8 cellular contexts compared by ENCODE assay signal in the genomic region with DNA sequence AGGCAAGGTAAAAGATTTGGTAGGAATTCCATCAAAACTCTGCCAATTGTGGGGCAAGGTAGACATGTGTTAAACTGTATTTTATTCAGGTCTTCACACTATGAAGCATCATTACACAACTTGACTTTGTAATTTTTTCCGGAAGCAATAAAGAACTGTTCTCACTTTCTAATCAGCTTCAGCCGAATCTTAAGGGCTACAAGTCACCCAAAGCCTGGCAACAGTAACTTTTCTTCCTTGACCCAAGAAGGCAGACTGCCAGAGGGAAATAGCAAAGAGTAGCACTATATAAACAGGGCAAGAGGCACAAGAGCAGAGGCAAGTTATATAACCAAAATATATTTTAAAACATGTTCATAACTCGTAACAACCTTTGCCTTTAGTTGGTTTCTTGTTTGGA. TPM values are rescaled to one million over a fixed set of nuclear protein-coding genes. Genes with fewer than 3 reads are reported as not detected.
DNase-seq lines count a peak whose midpoint lies in the region; ATAC-seq and TF ChIP-seq lines count a peak whose summit lies in the region.

No MANE protein-coding gene starts in this region.

- WGBS in right cardiac atrium, result under 1% methylated on average over 3 of the region's 3 CpGs
- WGBS in sigmoid colon, 2 donors, result 1% methylated on average over 3 of the region's 3 CpGs

- TF ChIP-seq CTCF in sigmoid colon (IDR thresholded peaks at IDR 0.05), result no peak

- peak in 1 of 5 donors; percentile 4 for DNase-seq in CD4-positive, alpha-beta memory T cell
- DNase-seq in HuH-7 (ENCODE audit: low spot score), result peak; percentile 9
- DNase-seq in activated CD4-positive, alpha-beta memory T cell treated with anti-CD3 and anti-CD28 coated beads for 36 hours, result peak; percentile 15
- DNase-seq in right cardiac atrium, result no peak
- DNase-seq in sigmoid colon, result no peak
- no peak for DNase-seq in NCI-H1417 treated with DMSO at 0.1 percent for 48 hours (lab: John Stamatoyannopoulos, UW)
- no peak for DNase-seq in epidermal melanocyte (ENCODE audit: insufficient read length, low spot score)

- peaks cover 14% of the 10 kb centered on the region for H3K36me3 ChIP-seq in CD4-positive, alpha-beta memory T cell (ENCODE audit: insufficient read depth, low read length)
- H3K36me3 ChIP-seq in sigmoid colon, result peaks cover 0 to 23% (median 15%) of the 10 kb centered on the region in 4 donors

- H3K4me3 ChIP-seq in CD4-positive, alpha-beta memory T cell (ENCODE audit: low read length in 2 of 2), result peak overlapping the region; percentile 51 to 97
- H3K4me3 ChIP-seq in right cardiac atrium (ENCODE audit: low read length) (peak overlapping the region; percentile 78), sigmoid colon (peak overlapping the region; percentile 75 to 89 (median 82))

- POLR2A ChIA-PET in CD4-positive, alpha-beta memory T cell (lab: Charles Lee; ENCODE audit: partially characterized antibody), result interaction anchor here (0.6 to 2.8 kb wide), 7 partner anchors 9 to 161 kb away, joined by 3 to 19 read pairs (median 3); a partner anchor contains a TSS
- POLR2A ChIA-PET in activated CD4-positive, alpha-beta memory T cell treated with anti-CD3 and anti-CD28 coated beads for 36 hours (lab: Charles Lee), result interaction anchor here (0.6 to 1.4 kb wide), 3 partner anchors 50 to 1650 kb away, joined by 3 to 5 read pairs (median 4); a partner anchor contains a TSS

- no peaks in the 10 kb centered on the region for H3K9me3 ChIP-seq in CD4-positive, alpha-beta memory T cell (ENCODE audit: control insufficient read depth in 1 of 2, low read length in 2 of 2)
- H3K9me3 ChIP-seq in right cardiac atrium (ENCODE audit: control insufficient read depth, low read length) (no peaks in the 10 kb centered on the region), sigmoid colon (no peaks in the 10 kb centered on the region)

- H3K27ac Mint-ChIP-seq in CD4-positive, alpha-beta memory T cell, result peak overlapping the region; percentile 93 to 98 (median 95)
- H3K27ac Mint-ChIP-seq in activated CD4-positive, alpha-beta memory T cell treated with anti-CD3 and anti-CD28 coated beads for 36 hours, result peak overlapping the region; percentile 98

- intact Hi-C loops in CD4-positive, alpha-beta memory T cell (cut with micrococcal nuclease), result loop anchor here (5.0 kb wide), 1 partner anchor 175 kb away; a partner anchor contains a TSS
- intact Hi-C loops in activated CD4-positive, alpha-beta memory T cell treated with anti-CD3 and anti-CD28 coated beads for 36 hours (cut with micrococcal nuclease), result loop anchor here (2.0 to 10.0 kb wide), 2 partner anchors 173 to 597 kb away; a partner anchor contains a TSS
- intact Hi-C loops in right cardiac atrium (cut with DNase I) (no loop called here), sigmoid colon (cut with DNase I) (loop anchor here (2.0 to 10.0 kb wide), 5 partner anchors 55 to 1225 kb away; a partner anchor contains a TSS)

- peaks cover 0 to 2% (median 0%) of the 10 kb centered on the region in 8 donors for H3K9me3 Mint-ChIP-seq in CD4-positive, alpha-beta memory T cell
- H3K9me3 Mint-ChIP-seq in activated CD4-positive, alpha-beta memory T cell treated with anti-CD3 and anti-CD28 coated beads for 36 hours, result no peaks in the 10 kb centered on the region

- H3K27me3 ChIP-seq in CD4-positive, alpha-beta memory T cell (ENCODE audit: insufficient read depth, low read length), result no peaks in the 10 kb centered on the region
- H3K27me3 ChIP-seq in right cardiac atrium (ENCODE audit: control insufficient read depth, insufficient read depth), result no peaks in the 10 kb centered on the region
- no peaks in the 10 kb centered on the region for H3K27me3 ChIP-seq in sigmoid colon

- peaks cover 9 to 39% (median 19%) of the 10 kb centered on the region in 4 donors for H3K4me1 Mint-ChIP-seq in CD4-positive, alpha-beta memory T cell
- peaks cover 19% of the 10 kb centered on the region for H3K4me1 Mint-ChIP-seq in activated CD4-positive, alpha-beta memory T cell treated with anti-CD3 and anti-CD28 coated beads for 36 hours (ENCODE audit: low read depth)

- no peak for TF ChIP-seq EP300 in sigmoid colon (IDR thresholded peaks at IDR 0.05)

- peaks cover 4 to 38% of the 10 kb centered on the region in 2 donors for H3K36me3 Mint-ChIP-seq in CD4-positive, alpha-beta memory T cell
- peaks cover 22% of the 10 kb centered on the region for H3K36me3 Mint-ChIP-seq in activated CD4-positive, alpha-beta memory T cell treated with anti-CD3 and anti-CD28 coated beads for 36 hours

- no peak for TF ChIP-seq POLR2A in sigmoid colon (IDR thresholded peaks at IDR 0.05)

- H3K4me3 Mint-ChIP-seq in CD4-positive, alpha-beta memory T cell, result peak overlapping the region; percentile 88 to 97 (median 94)
- peak overlapping the region; percentile 96 for H3K4me3 Mint-ChIP-seq in activated CD4-positive, alpha-beta memory T cell treated with anti-CD3 and anti-CD28 coated beads for 36 hours

- CTCF ChIA-PET in CD4-positive, alpha-beta memory T cell (lab: Charles Lee; ENCODE audit: partially characterized antibody), result interaction anchor here (0.5 kb wide), 1 partner anchor 334 kb away, joined by 3 read pairs; no protein-coding TSS in a partner anchor
- CTCF ChIA-PET in activated CD4-positive, alpha-beta memory T cell treated with anti-CD3 and anti-CD28 coated beads for 36 hours (lab: Charles Lee), result interaction anchor here (1.0 kb wide), 2 partner anchors 183 to 597 kb away, joined by 3 read pairs; a partner anchor contains a TSS

- peak overlapping the region; percentile 98 for H3K27ac ChIP-seq in CD4-positive, alpha-beta memory T cell (ENCODE audit: low read depth, low read length)
- H3K27ac ChIP-seq in right cardiac atrium (ENCODE audit: low read length), result no peak overlapping the region
- peak overlapping the region; percentile 96 to 100 (median 98) for H3K27ac ChIP-seq in sigmoid colon

- peaks cover 36% of the 10 kb centered on the region for H3K4me1 ChIP-seq in CD4-positive, alpha-beta memory T cell (ENCODE audit: insufficient read depth, low read length)
- no peaks in the 10 kb centered on the region for H3K4me1 ChIP-seq in right cardiac atrium (ENCODE audit: control insufficient read depth, insufficient read depth, low read length)
- peaks cover 4 to 33% (median 24%) of the 10 kb centered on the region in 4 donors for H3K4me1 ChIP-seq in sigmoid colon

- no peaks in the 10 kb centered on the region for H3K27me3 Mint-ChIP-seq in CD4-positive, alpha-beta memory T cell
- H3K27me3 Mint-ChIP-seq in activated CD4-positive, alpha-beta memory T cell treated with anti-CD3 and anti-CD28 coated beads for 36 hours, result no peaks in the 10 kb centered on the region

- no peak for ATAC-seq in right cardiac atrium
- ATAC-seq in HG03045 (IDR thresholded peaks at IDR 0.05; ENCODE audit: unreplicated experiment), result no peak

RNA-seq across cellular contexts. Expression of a gene that starts 1.5 kb away (rescaled TPM):
- 100 to 1,000 TPM; 149 to 153 TPM for total RNA-seq in CD4-positive, alpha-beta memory T cell
- 10 to 100 TPM; 22.8 to 92.1 TPM for polyA plus RNA-seq in CD4-positive, alpha-beta memory T cell
- 10 to 100 TPM; 75.7 to 79.2 TPM for total RNA-seq in activated CD4-positive, alpha-beta memory T cell treated with anti-CD3 and anti-CD28 coated beads for 36 hours
- 10 to 100 TPM; 44.0 to 69.3 (median 55.0) TPM for total RNA-seq in right cardiac atrium
- polyA plus RNA-seq in right cardiac atrium, result 43.7 TPM
- 100 to 1,000 TPM in 2 of 4 donors, 10 to 100 TPM in 2; 83.5 to 107 (median 95.7) TPM for total RNA-seq in sigmoid colon
- polyA plus RNA-seq in sigmoid colon, result 10 to 100 TPM; 34.8 to 63.0 (median 45.5) TPM

RNA-seq across cellular contexts. Expression of a gene that starts 55.5 kb away (rescaled TPM):
- 10 to 100 TPM; 54.9 to 60.9 TPM for total RNA-seq in CD4-positive, alpha-beta memory T cell
- polyA plus RNA-seq in CD4-positive, alpha-beta memory T cell, result 10 to 100 TPM; 11.1 to 22.2 TPM
- 10 to 100 TPM; 22.6 to 25.0 TPM for total RNA-seq in activated CD4-positive, alpha-beta memory T cell treated with anti-CD3 and anti-CD28 coated beads for 36 hours
- total RNA-seq in right cardiac atrium, result 10 to 100 TPM; 22.6 to 29.4 (median 25.0) TPM
- 8.0 TPM for polyA plus RNA-seq in right cardiac atrium
- total RNA-seq in sigmoid colon, result 10 to 100 TPM; 15.0 to 28.6 (median 20.8) TPM
- 10 to 100 TPM in 1 of 3 donors, 1 to 10 TPM in 2; 7.6 to 13.8 (median 9.6) TPM for polyA plus RNA-seq in sigmoid colon

Comparison
In these comparisons a context has a peak if more than half of its experiments do, and no peak if none do; other contexts are left out.
1. DNase-seq: peak in HuH-7 (single experiment) and activated CD4-positive, alpha-beta memory T cell treated with anti-CD3 and anti-CD28 coated beads for 36 hours (single experiment); none in right cardiac atrium (0 of 3), sigmoid colon (single experiment), NCI-H1417 treated with DMSO at 0.1 percent for 48 hours (single experiment) and epidermal melanocyte (single experiment).
2. intact Hi-C loops: an anchor here in CD4-positive, alpha-beta memory T cell (5.0 kb wide), activated CD4-positive, alpha-beta memory T cell treated with anti-CD3 and anti-CD28 coated beads for 36 hours (2.0 to 10.0 kb wide) and sigmoid colon (2.0 to 10.0 kb wide); none called in right cardiac atrium.
3. Peak in every context shown above with its lines, with median percentiles within 50 percentile points of each other: H3K4me3 ChIP-seq.